ENCODE assay signal across 28 cellular contexts in the genomic region with DNA sequence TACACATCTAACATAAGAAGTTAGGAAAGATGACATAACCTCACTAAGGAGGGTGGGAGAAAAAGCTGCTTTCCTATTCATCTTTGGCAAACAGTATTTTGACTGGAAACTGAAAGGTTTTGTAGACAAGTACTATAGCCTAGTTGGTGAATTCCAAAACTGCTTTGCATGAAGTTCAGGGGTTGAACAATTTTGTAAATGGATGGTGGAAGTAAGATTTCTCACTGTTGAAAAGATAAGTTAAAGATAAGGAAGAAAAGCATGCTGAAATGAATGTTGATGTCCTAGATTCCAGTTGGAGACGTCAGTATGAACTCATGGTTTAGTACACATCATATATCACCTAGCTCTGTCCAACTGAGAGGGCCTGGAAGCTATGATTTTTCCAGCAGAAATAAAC.
"Had no signal": no experiment of that assay in that cellular context is flagged by ENCODE, and none has a peak within 500 bp of the region (broad histone marks: within the 10 kb centered on the region; RNA-seq: fewer than 3 reads in every experiment).

No MANE protein-coding gene starts in this region.

- H3K36me3 ChIP-seq: left lung, lower lobe of right lung, neutrophil, ovary, right atrium auricular region, right lobe of liver, tibial nerve, vagina had no signal

- H3K4me1 ChIP-seq: left lung, lower lobe of right lung, right atrium auricular region, right lobe of liver, tibial nerve, upper lobe of left lung, vagina had no signal

- H3K9me3 ChIP-seq: left lung, lower lobe of right lung, neutrophil, ovary, right atrium auricular region, right lobe of liver, tibial nerve, upper lobe of left lung, vagina had no signal

- H3K27me3 ChIP-seq: left lung, neutrophil, ovary, right atrium auricular region, right lobe of liver, tibial nerve, upper lobe of left lung, vagina had no signal

- DNase-seq: hypothalamus; immature natural killer cell; kidney; left colon; left lung; lower lobe of right lung; mammary epithelial cell; mesenchymal stem cell; naive thymus-derived CD8-positive, alpha-beta T cell; ovary; right lobe of liver; stimulated activated CD4-positive, alpha-beta T cell treated with anti-CD3 and anti-CD28 coated beads, Interleukin-1b, Interleukin-23, amount 100 ng/mL, for 48 hours; stimulated activated CD4-positive, alpha-beta T cell treated with anti-CD3 and anti-CD28 coated beads, Interleukin-2, amount 100 ng/mL, for 48 hours; stimulated activated CD4-positive, alpha-beta T cell treated with anti-CD3 and anti-CD28 coated beads, Interleukin-4, amount 100 ng/mL, for 4 hours; stimulated activated CD8-positive, alpha-beta memory T cell treated with anti-CD3 and anti-CD28 coated beads, Interleukin-4, amount 100 ng/mL, for 48 hours; stimulated activated naive CD4-positive, alpha-beta T cell treated with Interleukin-2 at 50 U/mL for 16 hours; stimulated activated naive CD8-positive, alpha-beta T cell treated with anti-CD3 and anti-CD28 coated beads, Interleukin-15, amount 100 ng/mL, for 72 hours; substantia nigra; upper lobe of left lung had no signal

- H3K4me1 Mint-ChIP-seq: immature natural killer cell; naive thymus-derived CD8-positive, alpha-beta T cell; nephron; stimulated activated memory B cell treated with anti-CD40 and anti-IgM and Interleukin-4, amounts not matched to agents 10 μg/mL and 1 μg/mL and 100 μg/mL, for 72 hours; stimulated activated naive CD8-positive, alpha-beta T cell treated with anti-CD3 and anti-CD28 coated beads, Interleukin-15, amount 100 ng/mL, for 72 hours had no signal

- H3K27ac Mint-ChIP-seq: immature natural killer cell; naive thymus-derived CD8-positive, alpha-beta T cell; nephron; progenitor cell of endocrine pancreas; stimulated activated memory B cell treated with anti-CD40 and anti-IgM and Interleukin-4, amounts not matched to agents 10 μg/mL and 1 μg/mL and 100 μg/mL, for 72 hours; stimulated activated naive CD8-positive, alpha-beta T cell treated with anti-CD3 and anti-CD28 coated beads, Interleukin-15, amount 100 ng/mL, for 72 hours had no signal

- H3K36me3 Mint-ChIP-seq: immature natural killer cell; naive thymus-derived CD8-positive, alpha-beta T cell; stimulated activated memory B cell treated with anti-CD40 and anti-IgM and Interleukin-4, amounts not matched to agents 10 μg/mL and 1 μg/mL and 100 μg/mL, for 72 hours had no signal

- H3K4me3 ChIP-seq: left lung, lower lobe of right lung, ovary, right atrium auricular region, right lobe of liver, smooth muscle cell, tibial nerve, upper lobe of left lung, vagina had no signal

- ATAC-seq: left colon; left lung; lower lobe of right lung; naive thymus-derived CD8-positive, alpha-beta T cell; right lobe of liver; stimulated activated memory B cell treated with anti-CD40 and anti-IgM and Interleukin-4, amounts not matched to agents 10 μg/mL and 1 μg/mL and 100 μg/mL, for 72 hours; stimulated activated naive CD8-positive, alpha-beta T cell treated with anti-CD3 and anti-CD28 coated beads, Interleukin-15, amount 100 ng/mL, for 72 hours had no signal

- H3K4me2 ChIP-seq: smooth muscle cell had no signal

- H3K27me3 Mint-ChIP-seq: naive thymus-derived CD8-positive, alpha-beta T cell; progenitor cell of endocrine pancreas; stimulated activated memory B cell treated with anti-CD40 and anti-IgM and Interleukin-4, amounts not matched to agents 10 μg/mL and 1 μg/mL and 100 μg/mL, for 72 hours; stimulated activated naive CD8-positive, alpha-beta T cell treated with anti-CD3 and anti-CD28 coated beads, Interleukin-15, amount 100 ng/mL, for 72 hours had no signal

- H3K4me3 Mint-ChIP-seq: immature natural killer cell; naive thymus-derived CD8-positive, alpha-beta T cell; nephron; neural crest cell; stimulated activated memory B cell treated with anti-CD40 and anti-IgM and Interleukin-4, amounts not matched to agents 10 μg/mL and 1 μg/mL and 100 μg/mL, for 72 hours; stimulated activated naive CD8-positive, alpha-beta T cell treated with anti-CD3 and anti-CD28 coated beads, Interleukin-15, amount 100 ng/mL, for 72 hours had no signal

- H3K9me3 Mint-ChIP-seq: nephron; neural crest cell; stimulated activated memory B cell treated with anti-CD40 and anti-IgM and Interleukin-4, amounts not matched to agents 10 μg/mL and 1 μg/mL and 100 μg/mL, for 72 hours had no signal

- H3K27ac ChIP-seq: left lung, lower lobe of right lung, neutrophil, ovary, right atrium auricular region, right lobe of liver, tibial nerve, upper lobe of left lung, vagina had no signal
